Comparison of ENCODE assay signal across 10 cellular contexts in the genomic region with DNA sequence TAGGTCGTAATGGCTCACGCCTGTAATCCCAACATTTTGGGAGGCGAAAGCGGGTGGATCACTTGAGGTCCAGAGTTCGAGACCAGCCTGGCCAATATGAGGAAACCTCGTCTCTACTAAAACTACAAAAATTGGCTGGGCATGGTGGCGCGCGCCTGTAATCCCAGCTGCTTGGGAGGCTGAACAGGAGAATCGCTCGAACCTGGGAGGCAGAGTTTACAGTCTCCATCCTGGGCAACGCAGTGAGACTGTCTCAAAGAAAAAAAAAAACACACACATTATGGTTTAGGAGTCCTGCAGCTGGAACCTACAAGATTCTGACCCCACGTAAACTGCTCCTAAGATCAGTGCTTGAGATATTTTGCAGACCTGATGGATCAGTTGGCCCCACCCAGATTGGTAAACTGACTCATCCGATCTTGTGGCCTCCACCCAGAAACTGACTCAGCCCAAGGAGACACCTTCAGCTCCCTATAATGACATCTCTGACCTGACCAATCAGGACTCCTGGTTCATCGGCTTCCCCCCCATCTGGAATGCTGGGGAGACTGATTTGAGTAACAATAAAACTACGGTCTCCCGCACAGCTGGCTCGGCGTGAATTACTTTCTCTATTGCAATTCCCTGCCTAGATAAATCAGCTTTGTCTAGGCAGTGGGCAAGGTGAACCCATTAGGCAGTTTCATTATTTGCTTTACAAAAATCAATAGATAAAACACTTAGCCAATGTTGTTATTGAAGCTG.
DNase-seq lines count a peak whose midpoint lies in the region; ATAC-seq and TF ChIP-seq lines count a peak whose summit lies in the region.
"Had no signal": no experiment of that assay in that cellular context is flagged by ENCODE, and none has a peak within 500 bp of the region (broad histone marks: within the 10 kb centered on the region; RNA-seq: fewer than 3 reads in every experiment).

No MANE protein-coding gene starts in this region.

- peak overlapping the region; percentile 26 for H3K4me3 Mint-ChIP-seq in activated CD4-positive, alpha-beta memory T cell treated with anti-CD3 and anti-CD28 coated beads for 36 hours
- H3K4me3 Mint-ChIP-seq in effector memory CD8-positive, alpha-beta T cell: peak overlapping the region in 1 of 2 donors; percentile 34

- H3K36me3 ChIP-seq in KMS-11 (ENCODE audit: insufficient read depth): no peaks in the 10 kb centered on the region
- H3K36me3 ChIP-seq: lower lobe of right lung, SJCRH30 had no signal

- no peak for TF ChIP-seq CTCF in KMS-11 (conservative IDR thresholded peaks at IDR 0.05; ENCODE audit: low read depth, low read length)

- CTCF ChIA-PET in activated CD4-positive, alpha-beta memory T cell treated with anti-CD3 and anti-CD28 coated beads for 36 hours (lab: Charles Lee): interaction anchor here (0.5 to 5.5 kb wide), 3 partner anchors 18 to 151 kb away, joined by 3 to 49 read pairs (median 4); a partner anchor contains a TSS

- H3K4me3 ChIP-seq in KMS-11 (IDR thresholded peaks at IDR 0.05; ENCODE audit: insufficient read depth, low read depth, low read length): no peak overlapping the region
- H3K4me3 ChIP-seq: lower lobe of right lung, SJCRH30 had no signal

- H3K9ac ChIP-seq in KMS-11: no peak overlapping the region

- H4K20me1 ChIP-seq in KMS-11 (ENCODE audit: insufficient read depth): no peaks in the 10 kb centered on the region

- H3K27me3 ChIP-seq in KMS-11 (ENCODE audit: insufficient read depth, low read depth): no peaks in the 10 kb centered on the region
- H3K27me3 ChIP-seq: SJCRH30 had no signal

- H3K27ac Mint-ChIP-seq in activated CD4-positive, alpha-beta memory T cell treated with anti-CD3 and anti-CD28 coated beads for 36 hours: peak overlapping the region; percentile 45
- H3K27ac Mint-ChIP-seq in effector memory CD8-positive, alpha-beta T cell: no peak overlapping the region

- peaks cover 6% of the 10 kb centered on the region for H3K4me1 ChIP-seq in KMS-11 (ENCODE audit: low read depth, poor library complexity, severe bottlenecking)
- H3K4me1 ChIP-seq: SJCRH30 had no signal

- peak overlapping the region; percentile 69 for H3K4me2 ChIP-seq in KMS-11

- H3K4me1 Mint-ChIP-seq in activated CD4-positive, alpha-beta memory T cell treated with anti-CD3 and anti-CD28 coated beads for 36 hours (ENCODE audit: low read depth): peaks cover 22% of the 10 kb centered on the region
- H3K4me1 Mint-ChIP-seq in effector memory CD8-positive, alpha-beta T cell (ENCODE audit: low read depth in 2 of 2): peaks cover 6 to 19% of the 10 kb centered on the region in 2 donors

- H3K79me2 ChIP-seq in KMS-11 (ENCODE audit: insufficient read depth, low read depth): peaks cover 22% of the 10 kb centered on the region; the same call in 1 of the 2 replicates

- H3K27ac ChIP-seq in KMS-11 (peak overlapping the region; percentile 91; the same call in 1 of the 2 replicates), substantia nigra (ENCODE audit: low read depth, low read length, poor library complexity, severe bottlenecking) (no peak overlapping the region)
- H3K27ac ChIP-seq: lower lobe of right lung, SJCRH30 had no signal

- DNase-seq in EL: peak; percentile 80
- DNase-seq in activated CD4-positive, alpha-beta memory T cell treated with anti-CD3 and anti-CD28 coated beads for 36 hours: peak; percentile 68
- peak; percentile 40 for DNase-seq in iris pigment epithelial cell (ENCODE audit: low read depth)
- no peak for DNase-seq in NOMO-1 treated with dmso at 0.1 percent for 144 hours (lab: John Stamatoyannopoulos, UW; ENCODE audit: unreplicated experiment)
- no peak for DNase-seq in substantia nigra (lab: John Stamatoyannopoulos, UW)
- no peak for DNase-seq in effector memory CD8-positive, alpha-beta T cell
- DNase-seq: lower lobe of right lung, SJCRH30 had no signal

- no peak for ATAC-seq in GM19455 (IDR thresholded peaks at IDR 0.05; ENCODE audit: unreplicated experiment)
- ATAC-seq in effector memory CD8-positive, alpha-beta T cell (replicated peaks): no peak
- ATAC-seq: lower lobe of right lung had no signal

- H3K36me3 Mint-ChIP-seq in activated CD4-positive, alpha-beta memory T cell treated with anti-CD3 and anti-CD28 coated beads for 36 hours: peaks cover 10% of the 10 kb centered on the region
- H3K36me3 Mint-ChIP-seq in effector memory CD8-positive, alpha-beta T cell (ENCODE audit: insufficient read depth): peaks cover 8% of the 10 kb centered on the region

- H3K9me3 Mint-ChIP-seq in activated CD4-positive, alpha-beta memory T cell treated with anti-CD3 and anti-CD28 coated beads for 36 hours: no peaks in the 10 kb centered on the region
- no peaks in the 10 kb centered on the region for H3K9me3 Mint-ChIP-seq in effector memory CD8-positive, alpha-beta T cell

- intact Hi-C loops in activated CD4-positive, alpha-beta memory T cell treated with anti-CD3 and anti-CD28 coated beads for 36 hours (cut with micrococcal nuclease): no loop called here

- POLR2A ChIA-PET in activated CD4-positive, alpha-beta memory T cell treated with anti-CD3 and anti-CD28 coated beads for 36 hours (lab: Charles Lee): interaction anchor here (0.7 to 7.4 kb wide), 7 partner anchors 8 to 878 kb away, joined by 3 to 153 read pairs (median 16); a partner anchor contains a TSS

- no peak overlapping the region for H2AFZ ChIP-seq in KMS-11 (ENCODE audit: low read depth)

- peaks cover 2% of the 10 kb centered on the region for H3K27me3 Mint-ChIP-seq in activated CD4-positive, alpha-beta memory T cell treated with anti-CD3 and anti-CD28 coated beads for 36 hours
- H3K27me3 Mint-ChIP-seq in effector memory CD8-positive, alpha-beta T cell: no peaks in the 10 kb centered on the region

Comparison
In these comparisons a context has a peak if more than half of its experiments do, and no peak if none do; other contexts are left out.
1. DNase-seq: peak in EL (single experiment), activated CD4-positive, alpha-beta memory T cell treated with anti-CD3 and anti-CD28 coated beads for 36 hours (single experiment) and iris pigment epithelial cell (single experiment); none in NOMO-1 treated with dmso at 0.1 percent for 144 hours (single experiment), substantia nigra (0 of 49) and effector memory CD8-positive, alpha-beta T cell (0 of 3).